Comparison of ENCODE assay signal across 1 cellular context in the genomic region with DNA sequence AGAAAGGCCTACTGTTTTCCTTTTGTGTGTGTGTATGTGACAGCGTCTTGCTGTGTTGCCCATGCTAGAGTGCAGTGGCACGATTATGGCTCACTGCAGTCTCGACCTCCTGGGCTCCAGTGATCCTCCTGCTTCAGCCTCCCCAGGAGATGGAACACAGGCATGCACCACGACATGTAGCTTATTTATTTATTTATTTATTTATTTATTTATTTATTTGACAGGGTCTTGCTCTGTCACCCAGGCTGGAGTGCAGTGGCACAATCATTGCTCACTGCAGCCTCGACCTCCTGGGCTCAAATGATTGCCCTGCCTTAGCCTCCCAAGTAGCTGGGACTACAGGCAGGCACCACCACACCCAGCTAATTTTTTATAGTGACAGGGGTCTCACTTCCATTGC.
A peak's percentile ranks its signal among the peaks of the same experiment; 100 is the strongest.
TF ChIP-seq lines count a peak whose summit lies in the region.

No MANE protein-coding gene starts in this region.

TF ChIP-seq in HEK293, 187 proteins besides CTCF, POLR2A, EP300 and RAD21 (continued from another document):
- TF ChIP-seq, protein P1, sequence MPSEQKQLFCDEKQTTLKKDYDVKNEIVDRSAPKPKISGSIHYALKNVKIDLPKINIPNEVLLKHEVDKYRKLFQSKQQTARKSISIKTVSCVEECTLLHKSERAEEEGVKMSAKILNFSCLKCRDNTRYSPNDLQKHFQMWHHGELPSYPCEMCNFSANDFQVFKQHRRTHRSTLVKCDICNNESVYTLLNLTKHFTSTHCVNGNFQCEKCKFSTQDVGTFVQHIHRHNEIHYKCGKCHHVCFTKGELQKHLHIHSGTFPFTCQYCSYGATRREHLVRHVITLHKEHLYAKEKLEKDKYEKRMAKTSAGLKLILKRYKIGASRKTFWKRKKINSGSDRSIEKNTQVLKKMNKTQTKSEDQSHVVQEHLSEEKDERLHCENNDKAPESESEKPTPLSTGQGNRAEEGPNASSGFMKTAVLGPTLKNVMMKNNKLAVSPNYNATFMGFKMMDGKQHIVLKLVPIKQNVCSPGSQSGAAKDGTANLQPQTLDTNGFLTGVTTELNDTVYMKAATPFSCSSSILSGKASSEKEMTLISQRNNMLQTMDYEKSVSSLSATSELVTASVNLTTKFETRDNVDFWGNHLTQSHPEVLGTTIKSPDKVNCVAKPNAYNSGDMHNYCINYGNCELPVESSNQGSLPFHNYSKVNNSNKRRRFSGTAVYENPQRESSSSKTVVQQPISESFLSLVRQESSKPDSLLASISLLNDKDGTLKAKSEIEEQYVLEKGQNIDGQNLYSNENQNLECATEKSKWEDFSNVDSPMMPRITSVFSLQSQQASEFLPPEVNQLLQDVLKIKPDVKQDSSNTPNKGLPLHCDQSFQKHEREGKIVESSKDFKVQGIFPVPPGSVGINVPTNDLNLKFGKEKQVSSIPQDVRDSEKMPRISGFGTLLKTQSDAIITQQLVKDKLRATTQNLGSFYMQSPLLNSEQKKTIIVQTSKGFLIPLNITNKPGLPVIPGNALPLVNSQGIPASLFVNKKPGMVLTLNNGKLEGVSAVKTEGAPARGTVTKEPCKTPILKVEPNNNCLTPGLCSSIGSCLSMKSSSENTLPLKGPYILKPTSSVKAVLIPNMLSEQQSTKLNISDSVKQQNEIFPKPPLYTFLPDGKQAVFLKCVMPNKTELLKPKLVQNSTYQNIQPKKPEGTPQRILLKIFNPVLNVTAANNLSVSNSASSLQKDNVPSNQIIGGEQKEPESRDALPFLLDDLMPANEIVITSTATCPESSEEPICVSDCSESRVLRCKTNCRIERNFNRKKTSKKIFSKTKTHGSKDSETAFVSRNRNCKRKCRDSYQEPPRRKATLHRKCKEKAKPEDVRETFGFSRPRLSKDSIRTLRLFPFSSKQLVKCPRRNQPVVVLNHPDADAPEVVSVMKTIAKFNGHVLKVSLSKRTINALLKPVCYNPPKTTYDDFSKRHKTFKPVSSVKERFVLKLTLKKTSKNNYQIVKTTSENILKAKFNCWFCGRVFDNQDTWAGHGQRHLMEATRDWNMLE (tag by site-specific recombination; conservative IDR thresholded peaks at IDR 0.05; ENCODE audit: low read depth) = 0 out of 2 replicates have a peak, but pooled peaks have one; percentile 37
- TF ChIP-seq ZNF555 (tag by site-specific recombination; conservative IDR thresholded peaks at IDR 0.05) = peak; percentile 23
- TF ChIP-seq ZNF426 (tag by site-specific recombination; IDR thresholded peaks at IDR 0.05) = peak; percentile 36
TF ChIP-seq in HEK293: peak in this region for 6; not testable (repeated sequence) for 181.
